ENCODE assay signal across 8 cellular contexts in genomic region chr1:224434447-224435317, GRCh38. TPM values are rescaled to one million over a fixed set of nuclear protein-coding genes. Genes with fewer than 3 reads are reported as not detected.
DNase-seq lines count a peak whose midpoint lies in the region; ATAC-seq and TF ChIP-seq lines count a peak whose summit lies in the region.

TSS of gene WDR26 (minus strand) at chr1:224434797.

- BruUV-seq in OCI-LY7 (replicated peaks; lab: Mats Ljungman, UMichigan), result no TSS peak

- H3K36me3 ChIP-seq in HUES48 (ENCODE audit: control insufficient read depth, insufficient read depth, low read length), result peaks cover 25% of the 10 kb centered on the region
- peaks cover 26% of the 10 kb centered on the region; the same call in 1 of the 2 replicates for H3K36me3 ChIP-seq in OCI-LY7 (ENCODE audit: insufficient read depth, low read length)

- CTCF ChIA-PET in OCI-LY7 (lab: Charles Lee; ENCODE audit: unreplicated experiment), result no interaction called here

- peak within 1 kb of the TSS; percentile 55; the same call in 1 of the 2 replicates for H3K9ac ChIP-seq in HUES48 (ENCODE audit: low read depth, low read length)

- peaks cover 20% of the 10 kb centered on the region for H4K20me1 ChIP-seq in OCI-LY7 (ENCODE audit: insufficient read depth, low read length)

- H3K4me1 ChIP-seq in HUES48 (ENCODE audit: control insufficient read depth, insufficient read depth, low read length) (peaks cover 30% of the 10 kb centered on the region), OCI-LY7 (ENCODE audit: insufficient read depth, low read length, poor library complexity, severe bottlenecking) (peaks cover 52% of the 10 kb centered on the region), mononuclear cell (ENCODE audit: insufficient read depth, low read length) (peaks cover 34% of the 10 kb centered on the region)

- TF ChIP-seq CTCF in OCI-LY7 (conservative IDR thresholded peaks at IDR 0.05; ENCODE audit: low read length) (no peak; the same call in 1 of the 2 replicates), epithelial cell of esophagus (IDR thresholded peaks at IDR 0.05; ENCODE audit: insufficient read depth, low read depth, low read length, missing control alignments) (peak; percentile 14)

- peak within 1 kb of the TSS; percentile 82 for H3K27ac ChIP-seq in HUES48 (ENCODE audit: low read depth, low read length)
- peak within 1 kb of the TSS; percentile 44 for H3K27ac ChIP-seq in OCI-LY7 (ENCODE audit: low read depth, low read length, poor library complexity, severe bottlenecking)

- H3K4me3 ChIP-seq in HUES48 (ENCODE audit: low read depth, low read length) (peak within 1 kb of the TSS; percentile 92), OCI-LY7 (ENCODE audit: low read depth, low read length, poor library complexity, severe bottlenecking) (peak within 1 kb of the TSS; percentile 75), epithelial cell of esophagus (ENCODE audit: low read length) (peak within 1 kb of the TSS; percentile 72), mononuclear cell (ENCODE audit: low read length) (peak within 1 kb of the TSS; percentile 74)

- DNase-seq in DMS 273 treated with DMSO at 0.1 percent for 48 hours (lab: John Stamatoyannopoulos, UW), result peak; percentile 83
- DNase-seq in OCI-LY7 (ENCODE audit: low spot score), result peak; percentile 93
- peak; percentile 66 for DNase-seq in activated T-cell treated with anti-CD3 and anti-CD28 coated beads for 1 hour (ENCODE audit: low read depth)
- DNase-seq in epithelial cell of esophagus (ENCODE audit: low read depth), result peak; percentile 87
- peak; percentile 56 to 69 for DNase-seq in stimulated activated CD8-positive, alpha-beta memory T cell treated with anti-CD3 and anti-CD28 coated beads, Interleukin-4, amount 100 ng/mL, for 1 hour (ENCODE audit: low read depth in 2 of 2, low spot score in 1 of 2)

- H3K79me2 ChIP-seq in OCI-LY7 (ENCODE audit: insufficient read depth, low read depth, low read length), result peaks cover 62% of the 10 kb centered on the region

- H3K27me3 ChIP-seq in HUES48 (ENCODE audit: control insufficient read depth, insufficient read depth, low read length) (no peaks in the 10 kb centered on the region), mononuclear cell (ENCODE audit: insufficient read depth, low read length) (no peaks in the 10 kb centered on the region)

- no peaks in the 10 kb centered on the region for H3K9me2 ChIP-seq in OCI-LY7 (ENCODE audit: insufficient read depth, low read length)

- peak within 1 kb of the TSS; percentile 79; the same call in 1 of the 2 replicates for H2AFZ ChIP-seq in OCI-LY7 (ENCODE audit: low read length)

- peak; percentile 86 for ATAC-seq in GM21423 (IDR thresholded peaks at IDR 0.05; ENCODE audit: unreplicated experiment)

- intact Hi-C loops in OCI-LY7 (cut with micrococcal nuclease; ENCODE audit: unreplicated experiment), result loop anchor here (5.0 to 10.0 kb wide), 4 partner anchors 77 to 990 kb away; partner anchors contain the start of genes CNIH4, DEGS1, LBR and TP53BP2

- POLR2A ChIA-PET in OCI-LY7 (lab: Charles Lee), result interaction anchor here (0.6 to 3.7 kb wide), 4 partner anchors 10 to 76 kb away, joined by 3 to 16 read pairs (median 4); no protein-coding TSS in a partner anchor

- peak within 1 kb of the TSS; percentile 95 for H3K4me2 ChIP-seq in OCI-LY7 (ENCODE audit: low read length)

- H3K9me3 ChIP-seq in HUES48 (ENCODE audit: control insufficient read depth, insufficient read depth, low read length), result no peaks in the 10 kb centered on the region
- no peaks in the 10 kb centered on the region for H3K9me3 ChIP-seq in OCI-LY7 (ENCODE audit: low read length)
- H3K9me3 ChIP-seq in mononuclear cell (ENCODE audit: low read depth, low read length), result no peaks in the 10 kb centered on the region

RNA-seq across cellular contexts. Expression of gene WDR26, which starts in this region (rescaled TPM):
- total RNA-seq in OCI-LY7 (2014; rRNA removed; shearing (Covaris generic)), result 31.3 and 32.0 TPM in 2 replicates
- total RNA-seq in OCI-LY7 (2022) (77.5 and 78.3 TPM in 2 replicates), mononuclear cell (170 TPM)

Comparison
In these comparisons a context has a peak if more than half of its experiments do, and no peak if none do; other contexts are left out.
1. Peak in every context shown above with its lines: DNase-seq, ATAC-seq, H3K4me3 ChIP-seq and H3K27ac ChIP-seq.